ENCODE assay signal across 16 cellular contexts in the genomic region with DNA sequence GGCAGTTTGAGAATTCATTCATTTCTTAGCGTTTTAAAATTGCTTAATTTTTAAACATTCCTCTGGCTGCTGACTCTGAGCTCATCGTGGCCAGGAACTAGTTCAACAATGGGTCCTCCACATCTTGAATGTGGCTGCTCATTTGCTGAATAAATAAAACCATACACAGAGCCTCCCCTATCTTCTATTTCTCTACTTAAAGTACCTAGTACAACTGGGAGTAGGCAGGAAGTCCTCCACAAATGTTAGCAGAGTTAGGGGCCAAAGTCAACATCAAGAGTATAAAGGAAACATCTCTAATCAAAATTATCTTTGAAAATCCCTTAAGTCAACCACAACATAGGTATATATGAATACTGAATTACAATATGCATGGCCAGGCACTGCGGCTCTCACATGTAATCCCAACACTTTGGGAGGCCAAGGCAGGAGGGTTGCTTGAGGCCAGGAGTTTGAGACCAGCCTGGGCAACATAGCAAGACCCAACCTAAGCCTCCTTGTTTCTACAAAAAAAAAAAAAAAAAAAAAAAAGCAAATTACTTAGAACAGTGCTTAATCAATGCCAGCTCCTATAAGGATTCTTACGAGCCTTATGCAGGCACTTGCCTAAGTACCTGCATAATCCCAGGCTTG. TPM values are rescaled to one million over a fixed set of nuclear protein-coding genes. Genes with fewer than 3 reads are reported as not detected.
DNase-seq lines count a peak whose midpoint lies in the region; ATAC-seq and TF ChIP-seq lines count a peak whose summit lies in the region.
"Had no signal": no experiment of that assay in that cellular context is flagged by ENCODE, and none has a peak within 500 bp of the region (broad histone marks: within the 10 kb centered on the region; RNA-seq: fewer than 3 reads in every experiment).

No MANE protein-coding gene starts in this region.

- intact Hi-C loops in dorsolateral prefrontal cortex (cut with DNase I), result loop anchor here in 1 of 2 donors (5.0 kb wide), 1 partner anchor 127 kb away; no protein-coding TSS in a partner anchor
- intact Hi-C loops in right lobe of liver (cut with DNase I), result no loop called here
- intact Hi-C loops in upper lobe of right lung (cut with DNase I), result no loop called here

- no peak for DNase-seq in activated T-cell treated with anti-CD3 and anti-CD28 coated beads, Interleukin-2, amount 50 U/mL, for 24 hours
- no peak for DNase-seq in activated T-cell treated with anti-CD3 and anti-CD28 coated beads, Interleukin-2, amount 50 U/mL, for 1 hour
- DNase-seq in dorsolateral prefrontal cortex (no peak), right lobe of liver (no peak), upper lobe of right lung (no peak), occipital lobe (lab: John Stamatoyannopoulos, UW) (no peak)
- no peak for DNase-seq in activated naive CD4-positive, alpha-beta T cell treated with anti-CD3 and anti-CD28 coated beads, Interleukin-2, amount 50 U/mL, for 16 hours
- DNase-seq: NCI-H2107, NCI-H748 treated with DMSO at 0.1 percent for 48 hours, pancreas had no signal

- H3K27ac ChIP-seq in dorsolateral prefrontal cortex (peak overlapping the region in 57 of 59 donors; percentile 1 to 96 (median 89)), right lobe of liver (peak overlapping the region; percentile 71 to 91 (median 91)), upper lobe of right lung (peak overlapping the region; percentile 36)
- H3K27ac ChIP-seq: C4-2B, esophagus muscularis mucosa had no signal

- no peaks in the 10 kb centered on the region for H3K9me3 Mint-ChIP-seq in activated T-cell treated with anti-CD3 and anti-CD28 coated beads, Interleukin-2, amount 50 U/mL, for 24 hours

- WGBS in right lobe of liver (ENCODE audit: insufficient coverage, low coverage, low lambda C conversion rate, missing lambda C conversion rate), result 51% methylated on average over 4 of the region's 4 CpGs

- H3K27me3 ChIP-seq in dorsolateral prefrontal cortex, result no peaks in the 10 kb centered on the region
- H3K27me3 ChIP-seq in right lobe of liver, result no peaks in the 10 kb centered on the region
- H3K27me3 ChIP-seq in upper lobe of right lung, result no peaks in the 10 kb centered on the region
- H3K27me3 ChIP-seq: esophagus muscularis mucosa, pancreas had no signal

- no peaks in the 10 kb centered on the region for H3K27me3 Mint-ChIP-seq in activated T-cell treated with anti-CD3 and anti-CD28 coated beads, Interleukin-2, amount 50 U/mL, for 24 hours

- peak overlapping the region; percentile 69 for H3K27ac Mint-ChIP-seq in activated T-cell treated with anti-CD3 and anti-CD28 coated beads, Interleukin-2, amount 50 U/mL, for 24 hours

- H3K36me3 Mint-ChIP-seq in activated T-cell treated with anti-CD3 and anti-CD28 coated beads, Interleukin-2, amount 50 U/mL, for 24 hours (ENCODE audit: low read depth), result peaks cover 76% of the 10 kb centered on the region

- peaks cover 37% of the 10 kb centered on the region for H3K4me1 Mint-ChIP-seq in activated T-cell treated with anti-CD3 and anti-CD28 coated beads, Interleukin-2, amount 50 U/mL, for 24 hours (ENCODE audit: low read depth)

- H3K4me3 Mint-ChIP-seq in activated T-cell treated with anti-CD3 and anti-CD28 coated beads, Interleukin-2, amount 50 U/mL, for 24 hours, result no peak overlapping the region

- ATAC-seq in right lobe of liver (peak; percentile 2 to 63 (median 23)), upper lobe of right lung (peak; percentile 43), HG03196 (IDR thresholded peaks at IDR 0.05; ENCODE audit: unreplicated experiment) (no peak)

- H3K9me3 ChIP-seq in right lobe of liver (no peaks in the 10 kb centered on the region), upper lobe of right lung (no peaks in the 10 kb centered on the region)
- H3K9me3 ChIP-seq: esophagus muscularis mucosa, pancreas had no signal

- TF ChIP-seq POLR2A in right lobe of liver (IDR thresholded peaks at IDR 0.05), result no peak

- H3K4me3 ChIP-seq in dorsolateral prefrontal cortex (no peak overlapping the region), right lobe of liver (peak overlapping the region in 1 of 3 donors; percentile 36), upper lobe of right lung (no peak overlapping the region)
- H3K4me3 ChIP-seq: esophagus muscularis mucosa, pancreas, skin epidermis had no signal

- TF ChIP-seq CTCF in dorsolateral prefrontal cortex (IDR thresholded peaks at IDR 0.05 in 54 of 56, conservative IDR thresholded peaks at IDR 0.05 in 2 of 56; ENCODE audit: low read depth in 1 of 56, partially characterized antibody in 56 of 56), result no peak
- no peak for TF ChIP-seq CTCF in right lobe of liver (IDR thresholded peaks at IDR 0.05)
- no peak for TF ChIP-seq CTCF in upper lobe of right lung (IDR thresholded peaks at IDR 0.05)

- H3K36me3 ChIP-seq in right lobe of liver (peaks cover 0 to 40% (median 15%) of the 10 kb centered on the region in 4 donors), upper lobe of right lung (peaks cover 90% of the 10 kb centered on the region)

- H3K4me1 ChIP-seq in right lobe of liver, result peaks cover 0 to 43% (median 15%) of the 10 kb centered on the region in 4 donors
- peaks cover 24% of the 10 kb centered on the region for H3K4me1 ChIP-seq in upper lobe of right lung

RNA-seq across cellular contexts. Expression of a gene that starts 57.5 kb away (rescaled TPM):
- total RNA-seq in dorsolateral prefrontal cortex, result 1 to 10 TPM in 7 of 120 experiments, under 1 TPM in 106, not detected in 7; 0.13 to 1.2 (median 0.44) TPM
- total RNA-seq in right lobe of liver, result under 1 TPM in 3 of 6 experiments, not detected in 3; 0.07 to 0.25 (median 0.13) TPM
- total RNA-seq in upper lobe of right lung, result 0.12 TPM
- 0.16 TPM for total RNA-seq in occipital lobe
- total RNA-seq: chondrocyte, RPMI7951 had no signal

Comparison
In these comparisons a context has a peak if more than half of its experiments do, and no peak if none do; other contexts are left out.
1. H3K27ac ChIP-seq: peak in every context shown above with its lines; median percentile 91 in right lobe of liver; 89 in dorsolateral prefrontal cortex; 36 in upper lobe of right lung.